Comparison of ENCODE assay signal across 20 cellular contexts in genomic region chr15:62112051-62112450, GRCh38. TPM values are rescaled to one million over a fixed set of nuclear protein-coding genes. Genes with fewer than 3 reads are reported as not detected.
"Had no signal": no experiment of that assay in that cellular context is flagged by ENCODE, and none has a peak within 500 bp of the region (broad histone marks: within the 10 kb centered on the region; RNA-seq: fewer than 3 reads in every experiment).

No MANE protein-coding gene starts in this region.

- H3K4me3 Mint-ChIP-seq: activated CD4-positive, alpha-beta T cell treated with anti-CD3 and anti-CD28 coated beads, Interleukin-2, amount 10 ng/mL, durations not matched to agents 24 days and 14 days; activated CD8-positive, alpha-beta T cell treated with anti-CD3 and anti-CD28 coated beads for 36 hours; activated naive CD4-positive, alpha-beta T cell treated with anti-CD3 and anti-CD28 coated beads, Interleukin-2, amount 10 ng/mL, durations not matched to agents 7 days and 5 days; immature natural killer cell; naive thymus-derived CD4-positive, alpha-beta T cell; stimulated activated naive CD8-positive, alpha-beta T cell treated with anti-CD3 and anti-CD28 coated beads, Interleukin-15, amount 100 ng/mL, for 72 hours; T-helper 1 cell treated with Interleukin-12 subunit alpha and Interleukin-12 subunit beta and Interleukin-4 antibody, amounts not matched to agents 30 μg/mL and 1 μg/mL, for 36 hours had no signal

- H3K9me3 ChIP-seq: heart right ventricle, psoas muscle had no signal

- H3K27ac ChIP-seq: dorsolateral prefrontal cortex had no signal

- ATAC-seq: activated CD8-positive, alpha-beta T cell treated with anti-CD3 and anti-CD28 coated beads for 36 hours; naive thymus-derived CD4-positive, alpha-beta T cell; right cardiac atrium; stimulated activated naive CD8-positive, alpha-beta T cell treated with anti-CD3 and anti-CD28 coated beads, Interleukin-15, amount 100 ng/mL, for 72 hours had no signal

- H3K27me3 Mint-ChIP-seq: activated CD4-positive, alpha-beta T cell treated with anti-CD3 and anti-CD28 coated beads, Interleukin-2, amount 10 ng/mL, durations not matched to agents 24 days and 14 days had no signal

- H3K27me3 ChIP-seq: dorsolateral prefrontal cortex, heart right ventricle had no signal

- H3K36me3 Mint-ChIP-seq: activated naive CD4-positive, alpha-beta T cell treated with anti-CD3 and anti-CD28 coated beads, Interleukin-2, amount 10 ng/mL, durations not matched to agents 7 days and 5 days; immature natural killer cell; naive thymus-derived CD4-positive, alpha-beta T cell had no signal

- FAIRE-seq: colon had no signal

- H3K4me3 ChIP-seq: dorsolateral prefrontal cortex, heart right ventricle, psoas muscle had no signal

- DNase-seq: activated CD4-positive, alpha-beta T cell treated with anti-CD3 and anti-CD28 coated beads, Interleukin-2, amount 10 ng/mL, durations not matched to agents 24 days and 14 days; activated CD8-positive, alpha-beta T cell treated with anti-CD3 and anti-CD28 coated beads for 36 hours; activated naive CD4-positive, alpha-beta T cell treated with anti-CD3 and anti-CD28 coated beads, Interleukin-2, amount 10 ng/mL, durations not matched to agents 7 days and 5 days; activated T-cell treated with anti-CD3 and anti-CD28 coated beads, Interleukin-2, amount 50 U/mL, for 1 hour; caudate nucleus; dorsolateral prefrontal cortex; erythroblast; heart right ventricle; immature natural killer cell; left ventricle myocardium superior; mesendoderm; naive thymus-derived CD4-positive, alpha-beta T cell; psoas muscle; right cardiac atrium; stimulated activated naive CD8-positive, alpha-beta T cell treated with anti-CD3 and anti-CD28 coated beads, Interleukin-15, amount 100 ng/mL, for 72 hours had no signal

- H3K9me3 Mint-ChIP-seq: activated CD4-positive, alpha-beta T cell treated with anti-CD3 and anti-CD28 coated beads, Interleukin-2, amount 10 ng/mL, durations not matched to agents 24 days and 14 days; activated CD8-positive, alpha-beta T cell treated with anti-CD3 and anti-CD28 coated beads for 36 hours; activated naive CD4-positive, alpha-beta T cell treated with anti-CD3 and anti-CD28 coated beads, Interleukin-2, amount 10 ng/mL, durations not matched to agents 7 days and 5 days; activated T-helper 2 cell treated with anti-CD3 and anti-CD28 coated beads, Interferon-gamma antibody, Interleukin-2, Interleukin-4, amounts not matched to agents 10 μg/mL and 5 μg/mL and 100 μg/mL, durations not matched to agents 14 hours and 24 hours and 36 hours; immature natural killer cell; naive thymus-derived CD4-positive, alpha-beta T cell; stimulated activated naive CD8-positive, alpha-beta T cell treated with anti-CD3 and anti-CD28 coated beads, Interleukin-15, amount 100 ng/mL, for 72 hours; T-helper 1 cell treated with Interleukin-12 subunit alpha and Interleukin-12 subunit beta and Interleukin-4 antibody, amounts not matched to agents 30 μg/mL and 1 μg/mL, for 36 hours had no signal

- H3K27ac Mint-ChIP-seq: activated CD4-positive, alpha-beta T cell treated with anti-CD3 and anti-CD28 coated beads, Interleukin-2, amount 10 ng/mL, durations not matched to agents 24 days and 14 days; activated CD8-positive, alpha-beta T cell treated with anti-CD3 and anti-CD28 coated beads for 36 hours; activated naive CD4-positive, alpha-beta T cell treated with anti-CD3 and anti-CD28 coated beads, Interleukin-2, amount 10 ng/mL, durations not matched to agents 7 days and 5 days; activated T-helper 2 cell treated with anti-CD3 and anti-CD28 coated beads, Interferon-gamma antibody, Interleukin-2, Interleukin-4, amounts not matched to agents 10 μg/mL and 5 μg/mL and 100 μg/mL, durations not matched to agents 14 hours and 24 hours and 36 hours; immature natural killer cell; naive thymus-derived CD4-positive, alpha-beta T cell; T-helper 1 cell treated with Interleukin-12 subunit alpha and Interleukin-12 subunit beta and Interleukin-4 antibody, amounts not matched to agents 30 μg/mL and 1 μg/mL, for 36 hours had no signal

- H3K36me3 ChIP-seq: heart right ventricle had no signal

- H3K4me1 Mint-ChIP-seq: activated naive CD4-positive, alpha-beta T cell treated with anti-CD3 and anti-CD28 coated beads, Interleukin-2, amount 10 ng/mL, durations not matched to agents 7 days and 5 days; immature natural killer cell had no signal

RNA-seq across cellular contexts. Expression of gene C2CD4A, which starts 45.3 kb away (rescaled TPM):
- total RNA-seq: activated T-helper 2 cell treated with anti-CD3 and anti-CD28 coated beads, Interferon-gamma antibody, Interleukin-2, Interleukin-4, amounts not matched to agents 10 μg/mL and 5 μg/mL and 100 μg/mL, durations not matched to agents 14 hours and 24 hours and 36 hours; left ventricle myocardium superior; naive thymus-derived CD4-positive, alpha-beta T cell; osteocyte; right cardiac atrium; skeletal muscle tissue had no signal
- polyA plus RNA-seq: immature natural killer cell; naive thymus-derived CD4-positive, alpha-beta T cell had no signal

RNA-seq across cellular contexts. Expression of gene C2CD4B, which starts 53.0 kb away (rescaled TPM):
- total RNA-seq: osteocyte had no signal
- polyA plus RNA-seq: immature natural killer cell; naive thymus-derived CD4-positive, alpha-beta T cell had no signal
